ENCODE assay signal across 19 cellular contexts in genomic region chr10:44068716-44069482, GRCh38.
DNase-seq lines count a peak whose midpoint lies in the region; ATAC-seq and TF ChIP-seq lines count a peak whose summit lies in the region.
"Had no signal": no experiment of that assay in that cellular context is flagged by ENCODE, and none has a peak within 500 bp of the region (broad histone marks: within the 10 kb centered on the region; RNA-seq: fewer than 3 reads in every experiment).

No MANE protein-coding gene starts in this region.

- no peak overlapping the region for H3K4me2 ChIP-seq in osteoblast (ENCODE audit: insufficient read depth, low read length)
- H3K4me2 ChIP-seq: BLaER1 treated with 17β-estradiol and CSF1 and Interleukin-3, amounts not matched to agents 10 nM and 100 nM had no signal

- WGBS in heart left ventricle, 4 donors = 82 to 89% (median 85%) methylated on average over 10 of the region's 10 CpGs

- H2AFZ ChIP-seq in osteoblast (ENCODE audit: low read length) = no peak overlapping the region

- H3K4me3 ChIP-seq in AG10803 (ENCODE audit: low read length) (no peak overlapping the region), ascending aorta (no peak overlapping the region), heart left ventricle (no peak overlapping the region), osteoblast (ENCODE audit: insufficient read depth, low read length) (no peak overlapping the region)
- H3K4me3 ChIP-seq: BLaER1 treated with 17β-estradiol and CSF1 and Interleukin-3, amounts not matched to agents 10 nM and 100 nM had no signal

- TF ChIP-seq CTCF in AG10803 (conservative IDR thresholded peaks at IDR 0.05; ENCODE audit: low read length) (no peak), ascending aorta (IDR thresholded peaks at IDR 0.05) (no peak), heart left ventricle (IDR thresholded peaks at IDR 0.05) (no peak), osteoblast (IDR thresholded peaks at IDR 0.05; ENCODE audit: extremely low read depth, low read depth, low read length) (no peak)

- no peak for TF ChIP-seq POLR2A in heart left ventricle (IDR thresholded peaks at IDR 0.05)

- H3K9me3 ChIP-seq in ascending aorta (no peaks in the 10 kb centered on the region), heart left ventricle (no peaks in the 10 kb centered on the region), osteoblast (ENCODE audit: low read depth, low read length) (no peaks in the 10 kb centered on the region)

- no peaks in the 10 kb centered on the region for H3K36me3 ChIP-seq in ascending aorta
- H3K36me3 ChIP-seq in heart left ventricle = no peaks in the 10 kb centered on the region
- no peaks in the 10 kb centered on the region for H3K36me3 ChIP-seq in osteoblast (ENCODE audit: insufficient read depth, low read length)
- H3K36me3 ChIP-seq: BLaER1 treated with 17β-estradiol and CSF1 and Interleukin-3, amounts not matched to agents 10 nM and 100 nM; WERI-Rb-1 had no signal

- H3K79me2 ChIP-seq in osteoblast (ENCODE audit: insufficient read depth, low read length) = no peaks in the 10 kb centered on the region

- peak overlapping the region; percentile 28 to 36 for H3K27ac ChIP-seq in ascending aorta
- peak overlapping the region in 8 of 12 donors; percentile 2 to 58 (median 24) for H3K27ac ChIP-seq in heart left ventricle
- H3K27ac ChIP-seq in osteoblast (ENCODE audit: low read depth, low read length) = no peak overlapping the region
- H3K27ac ChIP-seq: BLaER1 treated with 17β-estradiol and CSF1 and Interleukin-3, amounts not matched to agents 10 nM and 100 nM; WERI-Rb-1 had no signal

- peaks cover 10 to 28% of the 10 kb centered on the region in 2 donors for H3K4me1 ChIP-seq in ascending aorta
- H3K4me1 ChIP-seq in heart left ventricle = peaks cover 0 to 41% (median 13%) of the 10 kb centered on the region in 12 donors
- peaks cover 11% of the 10 kb centered on the region for H3K4me1 ChIP-seq in osteoblast (ENCODE audit: insufficient read depth, low read length)
- H3K4me1 ChIP-seq: BLaER1 treated with 17β-estradiol and CSF1 and Interleukin-3, amounts not matched to agents 10 nM and 100 nM had no signal

- H3K27me3 ChIP-seq in ascending aorta (no peaks in the 10 kb centered on the region), heart left ventricle (no peaks in the 10 kb centered on the region), osteoblast (ENCODE audit: insufficient read depth, low read length) (no peaks in the 10 kb centered on the region)
- H3K27me3 ChIP-seq: BLaER1 treated with 17β-estradiol and CSF1 and Interleukin-3, amounts not matched to agents 10 nM and 100 nM had no signal

- intact Hi-C loops in ascending aorta (cut with DNase I) (loop anchor here (5.0 kb wide), 1 partner anchor 243 kb away; no protein-coding TSS in a partner anchor), heart left ventricle (cut with DNase I) (loop anchor here in 1 of 10 donors (10.0 kb wide), 1 partner anchor 246 kb away; no protein-coding TSS in a partner anchor)

- ATAC-seq in heart left ventricle = peak in 2 of 4 donors; percentile 72 to 81
- no peak for ATAC-seq in HG03521 (IDR thresholded peaks at IDR 0.05; ENCODE audit: unreplicated experiment)
- no peak for ATAC-seq in esophagus mucosa

- peak; percentile 42 for DNase-seq in AG10803 (ENCODE audit: low read depth)
- no peak for DNase-seq in ascending aorta (ENCODE audit: low spot score in 2 of 2)
- DNase-seq in heart left ventricle = peak in 2 of 5 donors; percentile 59 to 68
- DNase-seq in osteoblast (ENCODE audit: insufficient read length, low spot score, missing footprints) = peak; percentile 94
- no peak for DNase-seq in cerebellum (ENCODE audit: low spot score)
- DNase-seq in NCI-H2029 treated with DMSO at 0.1 percent for 48 hours (lab: John Stamatoyannopoulos, UW) = no peak
- DNase-seq: activated CD4-positive, alpha-beta T cell treated with anti-CD3 and anti-CD28 coated beads, Interleukin-2, amount 50 U/mL, for 1 hour; activated naive CD8-positive, alpha-beta T cell treated with anti-CD3 and anti-CD28 coated beads, Interleukin-2, amount 10 ng/mL, durations not matched to agents 7 days and 5 days; hypothalamus; KG1; MV-4-11; NCI-H1694; NCI-H526 treated with DMSO at 0.1 percent for 48 hours; stimulated activated CD4-positive, alpha-beta T cell treated with anti-CD3 and anti-CD28 coated beads, Interleukin-12 subunit alpha, Interleukin-12 subunit beta, amount 100 ng/mL, for 4 hours; stimulated activated CD4-positive, alpha-beta T cell treated with anti-CD3 and anti-CD28 coated beads, Interleukin-4, amount 100 ng/mL, for 4 hours; WERI-Rb-1 had no signal

- no peaks in the 10 kb centered on the region for H4K20me1 ChIP-seq in osteoblast (ENCODE audit: insufficient read depth, low read length)
- H4K20me1 ChIP-seq: BLaER1 treated with 17β-estradiol and CSF1 and Interleukin-3, amounts not matched to agents 10 nM and 100 nM had no signal

Comparison
In these comparisons a context has a peak if more than half of its experiments do, and no peak if none do; other contexts are left out.
1. DNase-seq: peak in AG10803 (single experiment) and osteoblast (single experiment); none in ascending aorta (0 of 2), cerebellum (single experiment) and NCI-H2029 treated with DMSO at 0.1 percent for 48 hours (single experiment).